9 cellular contexts compared by ENCODE assay signal in the genomic region with DNA sequence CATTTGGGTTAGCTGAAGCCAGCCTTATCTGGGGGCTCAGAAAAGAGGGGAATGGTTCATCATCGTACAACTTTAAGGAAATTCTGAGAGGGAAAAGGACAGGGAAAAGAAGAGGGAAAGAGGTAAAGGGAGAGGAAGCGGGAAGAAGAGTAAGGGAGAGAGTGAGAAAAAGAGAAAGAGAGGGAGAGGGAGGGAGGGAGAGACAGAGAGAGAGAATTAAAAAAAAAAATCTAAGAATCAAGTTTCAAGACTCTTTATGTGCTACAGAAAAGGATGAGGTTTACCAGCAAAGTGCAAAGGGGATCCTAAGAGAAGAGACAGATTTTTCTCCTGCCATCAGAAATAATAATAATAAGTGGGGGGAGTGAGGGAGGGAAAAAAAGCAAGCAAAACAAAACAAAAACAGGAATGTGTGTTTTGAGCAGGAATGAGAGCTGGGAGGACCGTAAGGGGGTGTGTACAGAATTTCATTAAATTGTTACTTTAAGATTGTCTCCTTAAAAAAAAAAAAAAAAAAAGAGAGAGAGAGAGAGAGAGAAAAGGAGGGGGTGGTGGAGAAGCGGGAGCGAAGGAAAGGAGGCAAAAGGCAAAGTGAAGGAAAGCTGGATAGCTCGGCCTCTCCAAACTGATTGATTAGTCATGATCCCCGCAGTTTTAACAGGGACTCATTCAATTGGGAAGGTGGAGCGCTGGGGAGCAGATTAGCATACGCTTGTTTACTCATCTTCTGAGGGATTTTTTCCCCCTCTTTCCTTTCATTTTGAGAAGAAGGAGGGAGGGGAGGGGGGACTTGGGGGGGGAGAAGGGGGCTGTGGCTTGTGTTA. TPM values are rescaled to one million over a fixed set of nuclear protein-coding genes. Genes with fewer than 3 reads are reported as not detected.
A peak's percentile ranks its signal among the peaks of the same experiment; 100 is the strongest.
DNase-seq lines count a peak whose midpoint lies in the region; ATAC-seq and TF ChIP-seq lines count a peak whose summit lies in the region.
"Had no signal": no experiment of that assay in that cellular context is flagged by ENCODE, and none has a peak within 500 bp of the region (broad histone marks: within the 10 kb centered on the region; RNA-seq: fewer than 3 reads in every experiment).

No MANE protein-coding gene starts in this region.

- H3K9ac ChIP-seq in trophoblast cell (ENCODE audit: low read length), result no peak overlapping the region

- H3K4ac ChIP-seq in trophoblast cell (ENCODE audit: low read depth, low read length), result no peak overlapping the region

- no peak overlapping the region for H2BK12ac ChIP-seq in trophoblast cell (ENCODE audit: low read length)

- H3K27me3 ChIP-seq in RWPE2 (ENCODE audit: insufficient read depth, poor library complexity, severe bottlenecking) (peaks cover 12% of the 10 kb centered on the region), trophoblast cell (ENCODE audit: insufficient read depth, low read length) (peaks cover 18% of the 10 kb centered on the region)

- H2BK5ac ChIP-seq in trophoblast cell (ENCODE audit: low read depth, low read length, poor library complexity), result no peak overlapping the region

- no peak for TF ChIP-seq POLR2A in GM18505 (IDR thresholded peaks at IDR 0.05; ENCODE audit: borderline replicate concordance, extremely low read depth, insufficient read depth, insufficient read length)

- H3K4me3 ChIP-seq in RWPE2 (ENCODE audit: severe bottlenecking) (no peak overlapping the region), fibroblast of pulmonary artery (replicated peaks; ENCODE audit: low read depth, low read length) (peak overlapping the region; percentile 86), trophoblast cell (ENCODE audit: low read depth, low read length) (no peak overlapping the region)

- no peak overlapping the region for H2AK5ac ChIP-seq in trophoblast cell (ENCODE audit: low read length)

- no peak overlapping the region for H3K18ac ChIP-seq in trophoblast cell (ENCODE audit: low read length)

- peak overlapping the region; percentile 24 for H3K4me2 ChIP-seq in trophoblast cell (ENCODE audit: low read length)

- DNase-seq in EL (peak; percentile 89), RWPE2 (ENCODE audit: low spot score) (no peak), fibroblast of pulmonary artery (ENCODE audit: low read depth) (peak; percentile 94), trophoblast cell (peak; percentile 42 to 62), midbrain (lab: John Stamatoyannopoulos, UW) (no peak), germinal center (ENCODE audit: low spot score) (no peak)
- DNase-seq: NCI-H446 had no signal

- no peak for ATAC-seq in RWPE2 (ENCODE audit: low read depth)
- ATAC-seq in GM18505 (IDR thresholded peaks at IDR 0.05; ENCODE audit: unreplicated experiment), result no peak
- no peak for ATAC-seq in GM18858 (IDR thresholded peaks at IDR 0.05; ENCODE audit: unreplicated experiment)

- no peak overlapping the region for H3K23ac ChIP-seq in trophoblast cell (ENCODE audit: low read length)

- H3K9me3 ChIP-seq in RWPE2 (ENCODE audit: severe bottlenecking) (no peaks in the 10 kb centered on the region), trophoblast cell (ENCODE audit: insufficient read depth, low read depth, low read length) (peaks cover 2% of the 10 kb centered on the region)

- H3K4me1 ChIP-seq in RWPE2 (ENCODE audit: insufficient read depth, poor library complexity, severe bottlenecking), result peaks cover 20% of the 10 kb centered on the region
- H3K4me1 ChIP-seq in trophoblast cell (ENCODE audit: control insufficient read depth in 1 of 2, insufficient read depth in 2 of 2, low read length in 2 of 2), result peaks cover 4 to 9% of the 10 kb centered on the region in 2 experiments

- H3K14ac ChIP-seq in trophoblast cell (ENCODE audit: low read length), result no peak overlapping the region

- H4K91ac ChIP-seq in trophoblast cell (ENCODE audit: low read depth, low read length), result no peak overlapping the region

- no peaks in the 10 kb centered on the region for H3K36me3 ChIP-seq in RWPE2 (ENCODE audit: low read depth)
- no peaks in the 10 kb centered on the region for H3K36me3 ChIP-seq in trophoblast cell (ENCODE audit: control insufficient read depth in 1 of 2, insufficient read depth in 2 of 2, low read length in 2 of 2)

- H2BK120ac ChIP-seq in trophoblast cell (ENCODE audit: insufficient read depth, low read length, poor library complexity), result no peak overlapping the region

- WGBS in trophoblast cell (ENCODE audit: extremely low coverage, insufficient coverage, insufficient read length), result 100% methylated on average over 1 of the region's 9 CpGs

- peaks cover 7% of the 10 kb centered on the region for H3K79me1 ChIP-seq in trophoblast cell (ENCODE audit: low read length)

- H4K12ac ChIP-seq in trophoblast cell (ENCODE audit: low read depth, low read length), result no peak overlapping the region

- no peak overlapping the region for H2AFZ ChIP-seq in trophoblast cell (ENCODE audit: insufficient read depth, low read length, poor library complexity)

- TF ChIP-seq CTCF in RWPE2 (IDR thresholded peaks at IDR 0.05; ENCODE audit: poor library complexity, severe bottlenecking), result no peak
- TF ChIP-seq CTCF in fibroblast of pulmonary artery (IDR thresholded peaks at IDR 0.05; ENCODE audit: low read length, missing control alignments), result no peak

- no peaks in the 10 kb centered on the region for H3K79me2 ChIP-seq in trophoblast cell (ENCODE audit: control insufficient read depth, insufficient read depth, low read length, poor library complexity)

- H4K8ac ChIP-seq in trophoblast cell (ENCODE audit: low read depth, low read length), result no peak overlapping the region

- peak overlapping the region; percentile 49 for H3K27ac ChIP-seq in RWPE2 (ENCODE audit: poor library complexity, severe bottlenecking)
- H3K27ac ChIP-seq in trophoblast cell (ENCODE audit: low read depth, low read length), result peak overlapping the region; percentile 33

RNA-seq across cellular contexts. Expression of a gene that starts 0.4 kb away (rescaled TPM):
- polyA plus RNA-seq in trophoblast cell (2013), result 6.3 and 8.5 TPM in 2 replicates

Comparison
In these comparisons a context has a peak if more than half of its experiments do, and no peak if none do; other contexts are left out.
1. DNase-seq: peak in EL (single experiment), fibroblast of pulmonary artery (single experiment) and trophoblast cell (2 of 2); none in RWPE2 (single experiment), midbrain (single experiment) and germinal center (single experiment).